Comparison of ENCODE assay signal across 1 cellular context in genomic region chr5:55897206-55897894, GRCh38.
TF ChIP-seq lines count a peak whose summit lies in the region.

No MANE protein-coding gene starts in this region.

TF ChIP-seq in GM12878, 131 proteins besides CTCF, POLR2A, EP300 and RAD21 (continued from another document):
- no peak for TF ChIP-seq SMAD5 (IDR thresholded peaks at IDR 0.05; ENCODE audit: low read depth)
- TF ChIP-seq NR2F1 (conservative IDR thresholded peaks at IDR 0.05) = peak; percentile 60
